Comparison of ENCODE assay signal across 9 cellular contexts in genomic region chr2:85583667-85584353, GRCh38. TPM values are rescaled to one million over a fixed set of nuclear protein-coding genes. Genes with fewer than 3 reads are reported as not detected.
DNase-seq lines count a peak whose midpoint lies in the region; ATAC-seq, FAIRE-seq and TF ChIP-seq lines count a peak whose summit lies in the region.
"Had no signal": no experiment of that assay in that cellular context is flagged by ENCODE, and none has a peak within 500 bp of the region (broad histone marks: within the 10 kb centered on the region; RNA-seq: fewer than 3 reads in every experiment).

No MANE protein-coding gene starts in this region.

- no peak for TF ChIP-seq POLR2A in GM12878 (IDR thresholded peaks at IDR 0.05; ENCODE audit: low read depth, low read length)

- WGBS in GM12878 (ENCODE audit: insufficient coverage, insufficient replicate concordance, low lambda C conversion rate, missing lambda C conversion rate) = 17% methylated on average over 10 of the region's 16 CpGs

- H3K79me2 ChIP-seq in GM12878 (ENCODE audit: control insufficient read depth, insufficient read depth, low read length) = peaks cover 13% of the 10 kb centered on the region

- TF ChIP-seq EP300 in GM12878 (IDR thresholded peaks at IDR 0.05; ENCODE audit: borderline replicate concordance in 1 of 2, control insufficient read depth in 1 of 2, low read depth in 2 of 2, low read length in 2 of 2) = no peak

- peak overlapping the region; percentile 97 for H3K4me2 ChIP-seq in GM12878 (ENCODE audit: control insufficient read depth, insufficient read depth)

- H4K20me1 ChIP-seq in GM12878 (ENCODE audit: control insufficient read depth, insufficient read depth) = no peaks in the 10 kb centered on the region

- H3K27ac ChIP-seq in GM12878 (ENCODE audit: control insufficient read depth, insufficient read depth) (peak overlapping the region; percentile 64), muscle layer of duodenum (ENCODE audit: low read length) (peak overlapping the region; percentile 72)

- DNase-seq in GM12878 (ENCODE audit: low read depth, low spot score) = no peak
- no peak for DNase-seq in mucosa of gallbladder (ENCODE audit: low spot score)
- DNase-seq in DMS 273 treated with DMSO at 0.1 percent for 48 hours (lab: John Stamatoyannopoulos, UW) = no peak
- no peak for DNase-seq in NCI-H524 (lab: John Stamatoyannopoulos, UW)
- no peak for DNase-seq in NCI-H2081 (lab: John Stamatoyannopoulos, UW)

- H2AFZ ChIP-seq in GM12878 (ENCODE audit: control insufficient read depth, low read depth, low read length) = peak overlapping the region; percentile 64

- peak overlapping the region; percentile 56 for H3K9ac ChIP-seq in GM12878 (ENCODE audit: control insufficient read depth, insufficient read depth, low read length)

- no peak for FAIRE-seq in GM12878 (lab: Jason Lieb, UNC)

- ATAC-seq in GM18519 (IDR thresholded peaks at IDR 0.05; ENCODE audit: low FRiP score, unreplicated experiment) (peak; percentile 60), HG03103 (IDR thresholded peaks at IDR 0.05; ENCODE audit: low read depth, unreplicated experiment) (peak; percentile 39), GM12878 (no peak; the same call in 2 of the 3 replicates)

- RAD21 ChIA-PET in GM12878 (lab: Charles Lee; ENCODE audit: unreplicated experiment) = no interaction called here

- TF ChIP-seq RAD21 in GM12878 (IDR thresholded peaks at IDR 0.05; ENCODE audit: insufficient read depth, low read depth, low read length) = no peak

- TF ChIP-seq CTCF in GM12878 (IDR thresholded peaks at IDR 0.05 in 2 of 3, conservative IDR thresholded peaks at IDR 0.05 in 1 of 3; ENCODE audit: control insufficient read depth in 2 of 3, extremely low read depth in 1 of 3, insufficient read depth in 1 of 3, low read depth in 3 of 3, low read length in 3 of 3) = no peak

- SMC1A ChIA-PET in GM12878 (lab: Charles Lee; ENCODE audit: uncharacterized antibody, unreplicated experiment) = interaction anchor here (1.3 to 1.4 kb wide), 2 partner anchors 12 to 14 kb away, joined by 6 read pairs; partner anchors contain the start of gene RNF181

- H3K36me3 ChIP-seq in GM12878 (ENCODE audit: control insufficient read depth in 2 of 2, insufficient read depth in 2 of 2, low read length in 1 of 2) (peaks cover 0 to 6% of the 10 kb centered on the region in 2 experiments; a peak in 2 of 4 replicates), muscle layer of duodenum (ENCODE audit: control insufficient read depth in 1 of 2, insufficient read depth in 2 of 2, low read length in 2 of 2) (no peaks in the 10 kb centered on the region)

- peaks cover 33% of the 10 kb centered on the region for H3K4me1 ChIP-seq in GM12878 (ENCODE audit: control insufficient read depth, insufficient read depth, low read length)
- peaks cover 16 to 23% of the 10 kb centered on the region in 2 donors for H3K4me1 ChIP-seq in muscle layer of duodenum (ENCODE audit: control insufficient read depth in 1 of 2, insufficient read depth in 2 of 2, low read length in 2 of 2)

- CTCF ChIA-PET in GM12878 (lab: Yijun Ruan, JAX) = interaction anchor here (0.9 kb wide), 1 partner anchor 123 kb away, joined by 3 read pairs; no protein-coding TSS in a partner anchor

- no TSS peak for BruUV-seq in GM12878 (replicated peaks; lab: Mats Ljungman, UMichigan)

- POLR2A ChIA-PET in GM12878 (lab: Charles Lee) = interaction anchor here (1.3 kb wide), 1 partner anchor 12 kb away, joined by 9 read pairs; the partner anchor contains the start of gene RNF181

- no peaks in the 10 kb centered on the region for H3K9me3 ChIP-seq in GM12878 (replicated peaks; ENCODE audit: control insufficient read depth, insufficient read depth, low read length)
- no peaks in the 10 kb centered on the region for H3K9me3 ChIP-seq in muscle layer of duodenum (ENCODE audit: control insufficient read depth in 1 of 2, low read length in 2 of 2)

- H3K4me3 ChIP-seq in GM12878 = peak overlapping the region; percentile 72; the same call in 1 of the 2 replicates
- peak overlapping the region; percentile 72 to 76 for H3K4me3 ChIP-seq in muscle layer of duodenum (ENCODE audit: low read depth in 1 of 2, low read length in 2 of 2)

- H3K27me3 ChIP-seq in GM12878 (replicated peaks in 1 of 2; ENCODE audit: control insufficient read depth in 2 of 2, insufficient read depth in 2 of 2, low read length in 1 of 2) = no peaks in the 10 kb centered on the region
- H3K27me3 ChIP-seq in muscle layer of duodenum (ENCODE audit: low read depth, low read length) = no peaks in the 10 kb centered on the region

- intact Hi-C loops in GM12878 (cut with micrococcal nuclease; ENCODE audit: unreplicated experiment) = no loop called here

- in situ Hi-C loops in GM12878 (cut with MboI) = no loop called here

RNA-seq across cellular contexts. Expression of gene VAMP5, which starts 0.4 kb away (rescaled TPM):
- not detected in 2 replicates for total RNA-seq in GM12878 (2013; cell fraction: nucleolus; rRNA removed)
- total RNA-seq in GM12878 (2014; rRNA removed) (17.7 and 19.3 TPM in 2 replicates), GM12878 (2014; rRNA removed; fragmentation: Illumina TruSeq; extraction: Trizol) (6.7 and 7.4 TPM in 2 replicates), GM12878 (2021) (21.8 and 24.5 TPM in 2 replicates), mucosa of gallbladder (48.8 TPM)
- 48.6 TPM for polyA plus RNA-seq in GM12878 (2011; ENCODE audit: low read depth)
- polyA plus RNA-seq in GM12878 (2011; rRNA removed) (1.4 and 3.8 TPM in 2 replicates), GM12878 (2014; fragmentation: Illumina TruSeq; extraction: Trizol) (11.0 and 22.0 TPM in 2 replicates), GM12878 (2014; fragmentation: Nextera tagmentation; extraction: Ambion mirVana) (10 to 100 TPM; 37.1 to 52.7 TPM), GM12878 (2014; rRNA removed) (31.3 and 38.3 TPM in 2 replicates), GM12878 (2016; fragmentation: Nextera tagmentation; extraction: Ambion mirVana) (10 to 100 TPM; 23.8 to 28.0 TPM)
- 5.0 and 5.5 TPM in 2 replicates for polyA plus RNA-seq in GM12878 (2011; cell fraction: cytosol; rRNA removed)
- polyA plus RNA-seq in GM12878 (2011; cell fraction: nucleus; rRNA removed) = 7.6 TPM in 2 replicates
- 49.1 and 56.1 TPM in 2 replicates for polyA plus RNA-seq in GM12878 (2012)
- 1.7 and 1.8 TPM in 2 replicates for polyA minus RNA-seq in GM12878 (2011; rRNA and poly(A)+ RNA removed)
- not detected in 2 replicates for polyA minus RNA-seq in GM12878 (2011; cell fraction: cytosol; rRNA and poly(A)+ RNA removed)
- 0.60 TPM in 1 of 2 replicates, not detected in the other for polyA minus RNA-seq in GM12878 (2011; cell fraction: nucleus; rRNA and poly(A)+ RNA removed)
- polyA plus RNA-seq: neural cell had no signal

RNA-seq across cellular contexts. Expression of gene VAMP8, which starts 6.4 kb away (rescaled TPM):
- total RNA-seq in GM12878 (2013; cell fraction: nucleolus; rRNA removed) = 10.0 and 11.3 TPM in 2 replicates
- total RNA-seq in GM12878 (2014; rRNA removed) (148 and 159 TPM in 2 replicates), GM12878 (2014; rRNA removed; fragmentation: Illumina TruSeq; extraction: Trizol) (89.5 and 93.6 TPM in 2 replicates), GM12878 (2021) (135 and 141 TPM in 2 replicates), mucosa of gallbladder (178 TPM)
- polyA plus RNA-seq in GM12878 (2011; ENCODE audit: low read depth) = 198 TPM
- polyA plus RNA-seq in GM12878 (2011; rRNA removed) (266 and 269 TPM in 2 replicates), GM12878 (2014; fragmentation: Illumina TruSeq; extraction: Trizol) (266 and 296 TPM in 2 replicates), GM12878 (2014; fragmentation: Nextera tagmentation; extraction: Ambion mirVana) (100 to 1,000 TPM; 544 to 744 TPM), GM12878 (2014; rRNA removed) (184 and 193 TPM in 2 replicates), GM12878 (2016; fragmentation: Nextera tagmentation; extraction: Ambion mirVana) (100 to 1,000 TPM; 210 to 223 TPM)
- polyA plus RNA-seq in GM12878 (2011; cell fraction: cytosol; rRNA removed) = 215 and 276 TPM in 2 replicates
- 114 and 161 TPM in 2 replicates for polyA plus RNA-seq in GM12878 (2011; cell fraction: nucleus; rRNA removed)
- polyA plus RNA-seq in GM12878 (2012) = 106 and 136 TPM in 2 replicates
- 72.3 and 75.0 TPM in 2 replicates for polyA minus RNA-seq in GM12878 (2011; rRNA and poly(A)+ RNA removed)
- polyA minus RNA-seq in GM12878 (2011; cell fraction: cytosol; rRNA and poly(A)+ RNA removed) = 9.9 and 19.6 TPM in 2 replicates
- polyA minus RNA-seq in GM12878 (2011; cell fraction: nucleus; rRNA and poly(A)+ RNA removed) = 19.1 and 20.6 TPM in 2 replicates
- polyA plus RNA-seq: neural cell had no signal

RNA-seq across cellular contexts. Expression of gene RNF181, which starts 11.7 kb away (rescaled TPM):
- 54.5 and 56.8 TPM in 2 replicates for total RNA-seq in GM12878 (2013; cell fraction: nucleolus; rRNA removed)
- total RNA-seq in GM12878 (2014; rRNA removed) = 191 and 198 TPM in 2 replicates
- total RNA-seq in GM12878 (2014; rRNA removed; fragmentation: Illumina TruSeq; extraction: Trizol) = 141 TPM in 2 replicates
- 89.7 and 101 TPM in 2 replicates for total RNA-seq in GM12878 (2021)
- polyA plus RNA-seq in GM12878 (2011; ENCODE audit: low read depth) = 339 TPM
- 264 and 409 TPM in 2 replicates for polyA plus RNA-seq in GM12878 (2011; rRNA removed)
- polyA plus RNA-seq in GM12878 (2011; cell fraction: cytosol; rRNA removed) = 465 and 580 TPM in 2 replicates
- 231 and 428 TPM in 2 replicates for polyA plus RNA-seq in GM12878 (2011; cell fraction: nucleus; rRNA removed)
- polyA plus RNA-seq in GM12878 (2012) = 222 and 245 TPM in 2 replicates
- 145 and 196 TPM in 2 replicates for polyA plus RNA-seq in GM12878 (2014; fragmentation: Illumina TruSeq; extraction: Trizol)
- polyA plus RNA-seq in GM12878 (2014; fragmentation: Nextera tagmentation; extraction: Ambion mirVana) = 100 to 1,000 TPM; 354 to 368 TPM
- 219 and 235 TPM in 2 replicates for polyA plus RNA-seq in GM12878 (2014; rRNA removed)
- polyA plus RNA-seq in GM12878 (2016; fragmentation: Nextera tagmentation; extraction: Ambion mirVana) = 100 to 1,000 TPM; 207 to 235 TPM
- polyA minus RNA-seq in GM12878 (2011; rRNA and poly(A)+ RNA removed) = 149 and 194 TPM in 2 replicates
- 33.7 and 36.6 TPM in 2 replicates for polyA minus RNA-seq in GM12878 (2011; cell fraction: cytosol; rRNA and poly(A)+ RNA removed)
- 64.7 and 71.0 TPM in 2 replicates for polyA minus RNA-seq in GM12878 (2011; cell fraction: nucleus; rRNA and poly(A)+ RNA removed)
- 94.1 TPM for total RNA-seq in mucosa of gallbladder

RNA-seq across cellular contexts. Expression of gene TMEM150A, which starts 18.7 kb away (rescaled TPM):
- total RNA-seq in GM12878 (2013; cell fraction: nucleolus; rRNA removed) = 3.0 and 4.0 TPM in 2 replicates
- total RNA-seq in GM12878 (2014; rRNA removed) (2.7 and 3.3 TPM in 2 replicates), GM12878 (2014; rRNA removed; fragmentation: Illumina TruSeq; extraction: Trizol) (1.3 and 1.7 TPM in 2 replicates), GM12878 (2021) (2.5 and 3.8 TPM in 2 replicates), mucosa of gallbladder (31.9 TPM)
- polyA plus RNA-seq in GM12878 (2011; ENCODE audit: low read depth) = 2.3 TPM
- polyA plus RNA-seq in GM12878 (2011; rRNA removed) (0.68 and 1.6 TPM in 2 replicates), GM12878 (2014; fragmentation: Illumina TruSeq; extraction: Trizol) (0.68 and 2.5 TPM in 2 replicates), GM12878 (2014; fragmentation: Nextera tagmentation; extraction: Ambion mirVana) (1 to 10 TPM in 1 of 2 experiments, under 1 TPM in 1; 0.45 to 1.5 TPM), GM12878 (2014; rRNA removed) (4.1 and 4.7 TPM in 2 replicates), GM12878 (2016; fragmentation: Nextera tagmentation; extraction: Ambion mirVana) (1 to 10 TPM; 3.9 to 4.4 TPM)
- polyA plus RNA-seq in GM12878 (2011; cell fraction: cytosol; rRNA removed) = 2.1 and 2.2 TPM in 2 replicates
- polyA plus RNA-seq in GM12878 (2011; cell fraction: nucleus; rRNA removed) = 9.5 and 10.3 TPM in 2 replicates
- 2.6 and 3.0 TPM in 2 replicates for polyA plus RNA-seq in GM12878 (2012)
- 0.80 and 1.1 TPM in 2 replicates for polyA minus RNA-seq in GM12878 (2011; rRNA and poly(A)+ RNA removed)
- polyA minus RNA-seq in GM12878 (2011; cell fraction: cytosol; rRNA and poly(A)+ RNA removed) = 0.62 TPM in 1 of 2 replicates, not detected in the other
- polyA minus RNA-seq in GM12878 (2011; cell fraction: nucleus; rRNA and poly(A)+ RNA removed) = 1.2 and 2.1 TPM in 2 replicates

RNA-seq across cellular contexts. Expression of gene GGCX, which starts 22.5 kb away (rescaled TPM):
- 42.9 and 48.5 TPM in 2 replicates for total RNA-seq in GM12878 (2013; cell fraction: nucleolus; rRNA removed)
- total RNA-seq in GM12878 (2014; rRNA removed) = 22.2 and 23.6 TPM in 2 replicates
- total RNA-seq in GM12878 (2014; rRNA removed; fragmentation: Illumina TruSeq; extraction: Trizol) = 18.5 and 20.8 TPM in 2 replicates
- 22.9 and 24.6 TPM in 2 replicates for total RNA-seq in GM12878 (2021)
- 14.0 TPM for polyA plus RNA-seq in GM12878 (2011; ENCODE audit: low read depth)
- polyA plus RNA-seq in GM12878 (2011; rRNA removed) = 20.5 and 26.1 TPM in 2 replicates
- polyA plus RNA-seq in GM12878 (2011; cell fraction: cytosol; rRNA removed) = 31.8 and 34.8 TPM in 2 replicates
- 31.5 and 36.5 TPM in 2 replicates for polyA plus RNA-seq in GM12878 (2011; cell fraction: nucleus; rRNA removed)
- polyA plus RNA-seq in GM12878 (2012) = 16.8 and 18.2 TPM in 2 replicates
- polyA plus RNA-seq in GM12878 (2014; fragmentation: Illumina TruSeq; extraction: Trizol) = 18.1 and 22.5 TPM in 2 replicates
- polyA plus RNA-seq in GM12878 (2014; fragmentation: Nextera tagmentation; extraction: Ambion mirVana) = 10 to 100 TPM; 46.6 to 52.7 TPM
- polyA plus RNA-seq in GM12878 (2014; rRNA removed) = 27.0 and 37.6 TPM in 2 replicates
- 10 to 100 TPM; 25.4 to 30.3 TPM for polyA plus RNA-seq in GM12878 (2016; fragmentation: Nextera tagmentation; extraction: Ambion mirVana)
- 23.8 and 26.3 TPM in 2 replicates for polyA minus RNA-seq in GM12878 (2011; rRNA and poly(A)+ RNA removed)
- polyA minus RNA-seq in GM12878 (2011; cell fraction: cytosol; rRNA and poly(A)+ RNA removed) = 4.2 and 5.5 TPM in 2 replicates
- polyA minus RNA-seq in GM12878 (2011; cell fraction: nucleus; rRNA and poly(A)+ RNA removed) = 30.6 and 37.6 TPM in 2 replicates
- total RNA-seq in mucosa of gallbladder = 77.4 TPM
